ENCODE assay signal across 1 cellular context in genomic region chr1:160053548-160054365, GRCh38.
TF ChIP-seq lines count a peak whose summit lies in the region.

No MANE protein-coding gene starts in this region.

TF ChIP-seq in HepG2, 621 proteins besides CTCF, POLR2A, EP300 and RAD21 (continued from another document):
- TF ChIP-seq IKZF5 (CRISPR knock-in tag; IDR thresholded peaks at IDR 0.05) (no peak; the same call in 1 of the 2 replicates), SPEN (CRISPR knock-in tag; IDR thresholded peaks at IDR 0.05; ENCODE audit: low read depth) (peak; percentile 58; the same call in 1 of the 2 replicates), HMG20A (CRISPR knock-in tag; IDR thresholded peaks at IDR 0.05; ENCODE audit: borderline replicate concordance) (peak; percentile 67; the same call in 1 of the 2 replicates), ZNF556 (CRISPR knock-in tag; IDR thresholded peaks at IDR 0.05; ENCODE audit: borderline replicate concordance) (0 out of 2 replicates have a peak, but pooled peaks have one; percentile 31), ZNF136 (CRISPR knock-in tag; IDR thresholded peaks at IDR 0.05; ENCODE audit: low read depth) (no peak), ZNF776 (CRISPR knock-in tag; IDR thresholded peaks at IDR 0.05) (no peak), ZNF224 (CRISPR knock-in tag; IDR thresholded peaks at IDR 0.05) (no peak), ZNF562 (CRISPR knock-in tag; IDR thresholded peaks at IDR 0.05; ENCODE audit: borderline replicate concordance) (no peak)
- TF ChIP-seq, protein P1, sequence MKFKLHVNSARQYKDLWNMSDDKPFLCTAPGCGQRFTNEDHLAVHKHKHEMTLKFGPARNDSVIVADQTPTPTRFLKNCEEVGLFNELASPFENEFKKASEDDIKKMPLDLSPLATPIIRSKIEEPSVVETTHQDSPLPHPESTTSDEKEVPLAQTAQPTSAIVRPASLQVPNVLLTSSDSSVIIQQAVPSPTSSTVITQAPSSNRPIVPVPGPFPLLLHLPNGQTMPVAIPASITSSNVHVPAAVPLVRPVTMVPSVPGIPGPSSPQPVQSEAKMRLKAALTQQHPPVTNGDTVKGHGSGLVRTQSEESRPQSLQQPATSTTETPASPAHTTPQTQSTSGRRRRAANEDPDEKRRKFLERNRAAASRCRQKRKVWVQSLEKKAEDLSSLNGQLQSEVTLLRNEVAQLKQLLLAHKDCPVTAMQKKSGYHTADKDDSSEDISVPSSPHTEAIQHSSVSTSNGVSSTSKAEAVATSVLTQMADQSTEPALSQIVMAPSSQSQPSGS (CRISPR knock-in tag; IDR thresholded peaks at IDR 0.05), result 0 out of 2 replicates have a peak, but pooled peaks have one; percentile 24
TF ChIP-seq in HepG2: peak in this region for 133.
